Comparison of ENCODE assay signal across 10 cellular contexts in the genomic region with DNA sequence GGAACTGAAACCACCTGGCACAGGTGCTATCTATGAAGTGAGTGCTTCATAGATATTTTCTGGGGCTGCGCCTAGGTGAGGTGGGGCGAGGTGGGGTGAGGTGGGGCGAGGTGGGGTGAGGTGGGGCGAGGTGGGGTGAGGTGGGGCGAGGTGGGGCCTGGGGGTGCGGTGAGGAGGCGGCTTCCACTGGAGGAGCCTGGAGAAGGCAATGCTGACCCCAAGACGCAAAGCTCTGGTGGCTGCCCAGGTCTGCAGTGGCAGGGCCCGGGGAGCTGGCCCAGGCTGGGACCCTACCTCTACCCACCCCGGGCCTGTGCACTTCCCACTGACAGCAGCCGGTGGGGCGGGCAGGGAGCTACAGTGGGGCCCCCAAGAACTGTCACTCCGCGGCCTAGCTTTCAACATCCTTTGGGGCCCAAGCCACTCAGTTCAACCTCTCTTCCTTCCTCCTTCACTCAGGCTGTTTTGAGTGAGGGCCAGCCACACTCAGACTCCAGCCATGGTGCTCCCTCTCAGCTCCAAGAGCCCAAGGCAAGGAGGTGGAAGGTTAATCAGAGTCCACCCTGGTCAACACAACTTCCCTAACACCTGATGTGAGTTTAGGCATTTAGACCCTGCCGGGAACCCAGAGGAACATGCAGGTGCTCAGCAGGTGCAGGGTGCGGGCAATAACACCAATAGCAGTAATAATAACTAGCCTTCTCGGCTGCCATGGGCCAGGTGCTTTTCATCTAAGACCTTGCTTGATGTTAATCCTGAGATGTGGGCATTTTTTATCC.
A peak's percentile ranks its signal among the peaks of the same experiment; 100 is the strongest.
DNase-seq lines count a peak whose midpoint lies in the region; ATAC-seq and TF ChIP-seq lines count a peak whose summit lies in the region.
"Had no signal": no experiment of that assay in that cellular context is flagged by ENCODE, and none has a peak within 500 bp of the region (broad histone marks: within the 10 kb centered on the region; RNA-seq: fewer than 3 reads in every experiment).

No MANE protein-coding gene starts in this region.

- no peaks in the 10 kb centered on the region for H4K20me1 ChIP-seq in DOHH2 (ENCODE audit: control insufficient read depth, insufficient read depth, low read depth, low read length)

- WGBS in adipose tissue, 3 donors: 61 to 86% (median 68%) methylated on average over 15 to 17 of the region's 17 CpGs

- H3K9me2 ChIP-seq in DOHH2 (replicated peaks; ENCODE audit: control insufficient read depth, low read length): no peaks in the 10 kb centered on the region

- peaks cover 100% of the 10 kb centered on the region for H3K4me1 ChIP-seq in DOHH2 (ENCODE audit: control insufficient read depth, low read length)

- H3K9me3 Mint-ChIP-seq in naive thymus-derived CD8-positive, alpha-beta T cell: no peaks in the 10 kb centered on the region

- no peaks in the 10 kb centered on the region for H3K9me3 ChIP-seq in DOHH2 (ENCODE audit: control insufficient read depth, insufficient read depth, low read length)
- H3K9me3 ChIP-seq: tibial artery had no signal

- no peaks in the 10 kb centered on the region for H3K27me3 ChIP-seq in DOHH2 (ENCODE audit: control insufficient read depth, low read length)
- H3K27me3 ChIP-seq: tibial artery had no signal

- TF ChIP-seq CTCF in DOHH2 (IDR thresholded peaks at IDR 0.05; ENCODE audit: low read depth, low read length, poor library complexity, severe bottlenecking) (no peak), foreskin fibroblast (IDR thresholded peaks at IDR 0.05; ENCODE audit: low read depth, low read length) (no peak)

- H3K4me1 Mint-ChIP-seq in naive thymus-derived CD8-positive, alpha-beta T cell: peaks cover 58 to 99% (median 96%) of the 10 kb centered on the region in 4 donors

- H3K27ac ChIP-seq in DOHH2 (ENCODE audit: low read depth, low read length) (peak overlapping the region; percentile 98), adipose tissue (ENCODE audit: low read depth, low read length) (peak overlapping the region; percentile 6)

- peak overlapping the region; percentile 65 to 90 (median 76) for H3K4me3 Mint-ChIP-seq in naive thymus-derived CD8-positive, alpha-beta T cell

- H3K36me3 ChIP-seq in DOHH2 (ENCODE audit: control insufficient read depth, low read length): no peaks in the 10 kb centered on the region
- H3K36me3 ChIP-seq: tibial artery had no signal

- no peaks in the 10 kb centered on the region for H3K27me3 Mint-ChIP-seq in naive thymus-derived CD8-positive, alpha-beta T cell

- H3K27ac Mint-ChIP-seq in naive thymus-derived CD8-positive, alpha-beta T cell: peak overlapping the region; percentile 96 to 100 (median 100)

- peak overlapping the region; percentile 77 for H3K4me2 ChIP-seq in DOHH2 (ENCODE audit: low read length)

- no peaks in the 10 kb centered on the region for H3K79me2 ChIP-seq in DOHH2 (ENCODE audit: control insufficient read depth, low read length)

- peaks cover 51% of the 10 kb centered on the region for H3F3A ChIP-seq in DOHH2 (ENCODE audit: control insufficient read depth, insufficient read depth)

- ATAC-seq in naive thymus-derived CD8-positive, alpha-beta T cell: no peak
- no peak for ATAC-seq in GM18511 (IDR thresholded peaks at IDR 0.05; ENCODE audit: unreplicated experiment)
- no peak for ATAC-seq in GM18520 (IDR thresholded peaks at IDR 0.05; ENCODE audit: unreplicated experiment)
- ATAC-seq in GM21737 (IDR thresholded peaks at IDR 0.05; ENCODE audit: unreplicated experiment): no peak
- ATAC-seq: right cardiac atrium had no signal

- H3K4me3 ChIP-seq in DOHH2 (ENCODE audit: low read length): peak overlapping the region; percentile 56
- no peak overlapping the region for H3K4me3 ChIP-seq in foreskin fibroblast (ENCODE audit: low read depth in 1 of 2, low read length in 2 of 2)
- H3K4me3 ChIP-seq: tibial artery had no signal

- DNase-seq in NOMO-1 treated with DMSO at 0.1 percent for 48 hours (lab: John Stamatoyannopoulos, UW; ENCODE audit: unreplicated experiment) (peak; percentile 87), foreskin fibroblast (no peak)
- DNase-seq in naive thymus-derived CD8-positive, alpha-beta T cell: peak in 6 of 10 donors; percentile 36 to 66 (median 56)
- DNase-seq: tibial artery had no signal

- POLR2A ChIA-PET in naive thymus-derived CD8-positive, alpha-beta T cell (lab: Charles Lee): interaction anchor here (1.1 to 32.7 kb wide), 11 partner anchors 6 to 157 kb away, joined by 3 to 2148 read pairs (median 7); a partner anchor contains a TSS

- H3K36me3 Mint-ChIP-seq in naive thymus-derived CD8-positive, alpha-beta T cell: no peaks in the 10 kb centered on the region

Comparison
In these comparisons a context has a peak if more than half of its experiments do, and no peak if none do; other contexts are left out.
1. DNase-seq: peak in NOMO-1 treated with DMSO at 0.1 percent for 48 hours (single experiment) and naive thymus-derived CD8-positive, alpha-beta T cell (6 of 10); none in foreskin fibroblast (0 of 2).